ENCODE assay signal across 13 cellular contexts in genomic region chr1:161733526-161733925, GRCh38. TPM values are rescaled to one million over a fixed set of nuclear protein-coding genes. Genes with fewer than 3 reads are reported as not detected.
DNase-seq lines count a peak whose midpoint lies in the region; TF ChIP-seq lines count a peak whose summit lies in the region.
"Had no signal": no experiment of that assay in that cellular context is flagged by ENCODE, and none has a peak within 500 bp of the region (broad histone marks: within the 10 kb centered on the region; RNA-seq: fewer than 3 reads in every experiment).

No MANE protein-coding gene starts in this region.

- H3K79me2 ChIP-seq in mammary epithelial cell (ENCODE audit: insufficient read depth, low read length), result no peaks in the 10 kb centered on the region

- no peaks in the 10 kb centered on the region for H4K20me1 ChIP-seq in mammary epithelial cell (ENCODE audit: insufficient read depth, low read length)

- intact Hi-C loops in mammary epithelial cell (cut with micrococcal nuclease) (no loop called here), testis (cut with DNase I; ENCODE audit: low total_unique reads) (no loop called here)

- H3K4me1 ChIP-seq in mammary epithelial cell (ENCODE audit: insufficient read depth, low read length), result peaks cover 65% of the 10 kb centered on the region
- H3K4me1 ChIP-seq in testis, result no peaks in the 10 kb centered on the region

- TF ChIP-seq POLR2A in testis (IDR thresholded peaks at IDR 0.05), result no peak

- H3K4me2 ChIP-seq in mammary epithelial cell (ENCODE audit: insufficient read depth, low read depth, low read length), result peak overlapping the region; percentile 77

- TF ChIP-seq CTCF in mammary epithelial cell (conservative IDR thresholded peaks at IDR 0.05 in 1 of 2, IDR thresholded peaks at IDR 0.05 in 1 of 2; ENCODE audit: extremely low read depth in 1 of 2, insufficient read depth in 1 of 2, low read depth in 1 of 2, low read length in 2 of 2) (no peak), testis (IDR thresholded peaks at IDR 0.05) (no peak)

- no peak overlapping the region for H3K4me3 ChIP-seq in mammary epithelial cell (replicated peaks in 1 of 3; ENCODE audit: insufficient read depth in 1 of 3, low read depth in 2 of 3, low read length in 3 of 3)
- no peak overlapping the region for H3K4me3 ChIP-seq in testis
- H3K4me3 ChIP-seq: spleen had no signal

- dilution Hi-C loops in mammary epithelial cell (cut with HindIII; ENCODE audit: low sequenced_read_pairs), result no loop called here

- H3K27me3 ChIP-seq in mammary epithelial cell (ENCODE audit: insufficient read depth, low read length) (no peaks in the 10 kb centered on the region), testis (no peaks in the 10 kb centered on the region)

- DNase-seq in EL (peak; percentile 89), MV-4-11 (lab: John Stamatoyannopoulos, UW) (peak; percentile 82), mammary epithelial cell (peak; percentile 90), myocyte (ENCODE audit: low read depth) (peak; percentile 62), NCI-H2107 treated with DMSO at 0.1 percent for 48 hours (lab: John Stamatoyannopoulos, UW; ENCODE audit: unreplicated experiment) (no peak), testis (no peak), NCI-H2029 (lab: John Stamatoyannopoulos, UW) (no peak)
- DNase-seq in activated effector memory CD4-positive, alpha-beta T cell treated with Interleukin-2 at 50 U/mL for 16 hours, result no peak
- DNase-seq: cerebellar nuclear complex; DMS79; naive thymus-derived CD8-positive, alpha-beta T cell; NK-92 treated with Interleukin-12 subunit alpha and Interleukin-12 subunit beta, amount 100 ng/mL, for 24 hours; spleen had no signal

- H3K9ac ChIP-seq in mammary epithelial cell (ENCODE audit: insufficient read depth, low read length), result no peak overlapping the region

- H3K9me3 ChIP-seq in mammary epithelial cell (replicated peaks; ENCODE audit: insufficient read depth, low read length) (no peaks in the 10 kb centered on the region), testis (no peaks in the 10 kb centered on the region)
- H3K9me3 ChIP-seq: spleen had no signal

- in situ Hi-C loops in mammary epithelial cell (cut with MboI; ENCODE audit: low sequenced_read_pairs in 2 of 2), result loop anchor here (10.0 to 25.0 kb wide), 4 partner anchors 89 to 546 kb away; partner anchors contain the start of genes ADAMTS4 (in 1 of the 2), B4GALT3 (in 1 of the 2), FCGR3A (in 1 of the 2) and FCGR3B (in 1 of the 2)

- H3K36me3 ChIP-seq in mammary epithelial cell (ENCODE audit: insufficient read depth, low read length) (no peaks in the 10 kb centered on the region), testis (ENCODE audit: low read depth, missing control alignments) (no peaks in the 10 kb centered on the region)
- H3K36me3 ChIP-seq: spleen had no signal

- H3K27ac ChIP-seq in mammary epithelial cell (ENCODE audit: insufficient read depth, low read depth, low read length) (peak overlapping the region; percentile 81), testis (no peak overlapping the region)
- H3K27ac ChIP-seq: spleen had no signal

- CTCF ChIA-PET in mammary epithelial cell (lab: Charles Lee; ENCODE audit: low non-redundant PET), result interaction anchor here (0.6 kb wide), 2 partner anchors 246 to 259 kb away, joined by 3 to 4 read pairs; no protein-coding TSS in a partner anchor

- BruUV-seq in mammary epithelial cell (replicated peaks; lab: Mats Ljungman, UMichigan), result no TSS peak

- 0% methylated on average over 1 of the region's 1 CpG for WGBS in mammary epithelial cell (ENCODE audit: low coverage, missing lambda C conversion rate)
- 39 to 47% methylated on average over 1 of the region's 1 CpG for WGBS in testis, 2 donors

- no peak overlapping the region for H2AFZ ChIP-seq in mammary epithelial cell (ENCODE audit: low read depth, low read length)

RNA-seq across cellular contexts. Expression of gene FCRLB, which starts 12.2 kb away (rescaled TPM):
- 1 to 10 TPM in 1 of 2 donors, under 1 TPM in 1; 0.67 to 1.1 TPM for total RNA-seq in mammary epithelial cell
- polyA plus RNA-seq in mammary epithelial cell, result 0.93 TPM
- polyA minus RNA-seq in mammary epithelial cell, result 2.0 TPM
- 0.21 and 0.57 TPM in 2 replicates for total RNA-seq in myocyte
- polyA plus RNA-seq in myocyte (2012), result 0.08 TPM
- under 1 TPM; 0.63 to 0.68 TPM for total RNA-seq in testis
- 0.53 TPM for polyA plus RNA-seq in testis (ENCODE audit: insufficient read depth, low read depth, low replicate concordance)

RNA-seq across cellular contexts. Expression of gene DUSP12, which starts 16.1 kb away (rescaled TPM):
- 10 to 100 TPM; 22.3 to 32.4 TPM for total RNA-seq in mammary epithelial cell
- polyA plus RNA-seq in mammary epithelial cell, result 21.4 TPM
- polyA minus RNA-seq in mammary epithelial cell, result 1.4 TPM
- total RNA-seq in myocyte, result 17.6 and 22.1 TPM in 2 replicates
- polyA plus RNA-seq in myocyte (2012), result 17.2 TPM
- total RNA-seq in testis, result 10 to 100 TPM; 23.6 to 31.8 TPM
- 21.8 TPM for polyA plus RNA-seq in testis (ENCODE audit: insufficient read depth, low read depth, low replicate concordance)

RNA-seq across cellular contexts. Expression of gene FCRLA, which starts 26.5 kb away (rescaled TPM):
- 1 to 10 TPM in 1 of 2 donors, under 1 TPM in 1; 0.67 to 4.4 TPM for total RNA-seq in mammary epithelial cell
- 3.5 TPM for polyA plus RNA-seq in mammary epithelial cell
- polyA minus RNA-seq in mammary epithelial cell, result 0.41 TPM
- 0.68 and 1.5 TPM in 2 replicates for total RNA-seq in myocyte
- 0.09 TPM for polyA plus RNA-seq in myocyte (2012)
- total RNA-seq in testis, result not detected
- 0.50 TPM for polyA plus RNA-seq in testis (ENCODE audit: insufficient read depth, low read depth, low replicate concordance)

RNA-seq across cellular contexts. Expression of gene ATF6, which starts 32.6 kb away (rescaled TPM):
- total RNA-seq in mammary epithelial cell (10 to 100 TPM; 21.9 to 32.7 TPM), myocyte (30.2 and 32.4 TPM in 2 replicates), testis (10 to 100 TPM; 38.0 to 38.2 TPM)
- polyA plus RNA-seq in mammary epithelial cell (12.2 TPM), testis (ENCODE audit: insufficient read depth, low read depth, low replicate concordance) (22.6 TPM)
- 20.8 TPM for polyA minus RNA-seq in mammary epithelial cell
- 13.5 TPM for polyA plus RNA-seq in myocyte (2012)

Comparison
In these comparisons a context has a peak if more than half of its experiments do, and no peak if none do; other contexts are left out.
1. DNase-seq: peak in EL (single experiment), MV-4-11 (single experiment), mammary epithelial cell (single experiment) and myocyte (single experiment); none in NCI-H2107 treated with DMSO at 0.1 percent for 48 hours (single experiment), testis (single experiment), NCI-H2029 (single experiment) and activated effector memory CD4-positive, alpha-beta T cell treated with Interleukin-2 at 50 U/mL for 16 hours (single experiment).